ENCODE assay signal across 19 cellular contexts in genomic region chr16:24525970-24526559, GRCh38. TPM values are rescaled to one million over a fixed set of nuclear protein-coding genes. Genes with fewer than 3 reads are reported as not detected.
A peak's percentile ranks its signal among the peaks of the same experiment; 100 is the strongest.
DNase-seq lines count a peak whose midpoint lies in the region; ATAC-seq, FAIRE-seq and TF ChIP-seq lines count a peak whose summit lies in the region.
"Had no signal": no experiment of that assay in that cellular context is flagged by ENCODE, and none has a peak within 500 bp of the region (broad histone marks: within the 10 kb centered on the region; RNA-seq: fewer than 3 reads in every experiment).

No MANE protein-coding gene starts in this region.

- H3K36me3 ChIP-seq in adipocyte (ENCODE audit: control insufficient read depth, insufficient read depth, low read length, severe bottlenecking), result no peaks in the 10 kb centered on the region
- H3K36me3 ChIP-seq in left lung, result no peaks in the 10 kb centered on the region
- H3K36me3 ChIP-seq: ascending aorta, right atrium auricular region, SJCRH30 had no signal

- DNase-seq in SIG-M5 treated with dmso at 0.1 percent for 504 hours (lab: John Stamatoyannopoulos, UW; ENCODE audit: unreplicated experiment) (peak; percentile 16), SIG-M5 (lab: John Stamatoyannopoulos, UW) (no peak), adipocyte (ENCODE audit: low read depth) (peak; percentile 25), left lung (no peak), urothelium cell line (ENCODE audit: low spot score) (peak; percentile 55), HUDEP-2 (lab: John Stamatoyannopoulos, UW; ENCODE audit: unreplicated experiment in 76 of 76) (no peak), NCI-H524 (lab: John Stamatoyannopoulos, UW) (no peak), NCI-H2081 (lab: John Stamatoyannopoulos, UW) (no peak)
- DNase-seq: activated CD4-positive, CD25-positive, alpha-beta regulatory T cell treated with anti-CD3 and anti-CD28 coated beads, Interleukin-2, amount 50 U/mL, for 72 hours; DMS53; NCI-H1092 treated with DMSO at 0.1 percent for 48 hours; NCI-H526 treated with DMSO at 0.1 percent for 48 hours; SJCRH30 had no signal

- no peak overlapping the region for H3K9ac ChIP-seq in adipocyte (ENCODE audit: low read length)

- no peaks in the 10 kb centered on the region for H3K9me3 ChIP-seq in adipocyte (ENCODE audit: control insufficient read depth, low read length)
- H3K9me3 ChIP-seq in left lung, result no peaks in the 10 kb centered on the region
- H3K9me3 ChIP-seq: ascending aorta, right atrium auricular region, SJCRH30 had no signal

- no peak overlapping the region for H3K27ac ChIP-seq in left lung
- H3K27ac ChIP-seq: 22Rv1, HL-60, right atrium auricular region, SJCRH30 had no signal

- H3K27me3 ChIP-seq in adipocyte (replicated peaks; ENCODE audit: control insufficient read depth, insufficient read depth, low read length), result no peaks in the 10 kb centered on the region
- no peaks in the 10 kb centered on the region for H3K27me3 ChIP-seq in left lung
- H3K27me3 ChIP-seq: ascending aorta, right atrium auricular region, SJCRH30 had no signal

- H3K4me3 ChIP-seq in adipocyte (ENCODE audit: low read length) (no peak overlapping the region), left lung (no peak overlapping the region)
- H3K4me3 ChIP-seq: ascending aorta, right atrium auricular region, SJCRH30 had no signal

- intact Hi-C loops in left lung (cut with DNase I), result no loop called here

- H3K4me1 ChIP-seq in adipocyte (ENCODE audit: control insufficient read depth, insufficient read depth, low read length), result peaks cover 6% of the 10 kb centered on the region
- peaks cover 5 to 15% of the 10 kb centered on the region in 2 donors for H3K4me1 ChIP-seq in left lung
- H3K4me1 ChIP-seq: right atrium auricular region, SJCRH30 had no signal

- TF ChIP-seq CTCF in left lung (IDR thresholded peaks at IDR 0.05), result no peak

- ATAC-seq in left lung, result peak; percentile 81

- FAIRE-seq in urothelium cell line (lab: Jason Lieb, UNC), result no peak
- FAIRE-seq: endometrium, GM18507 had no signal

RNA-seq across cellular contexts. Expression of gene RBBP6, which starts 13.3 kb away (rescaled TPM):
- 10 to 100 TPM; 39.1 to 39.7 TPM for total RNA-seq in left lung

Comparison
In these comparisons a context has a peak if more than half of its experiments do, and no peak if none do; other contexts are left out.
1. DNase-seq: peak in SIG-M5 treated with dmso at 0.1 percent for 504 hours (single experiment), adipocyte (single experiment) and urothelium cell line (single experiment); none in SIG-M5 (single experiment), left lung (0 of 2), HUDEP-2 (0 of 76), NCI-H524 (0 of 2) and NCI-H2081 (0 of 2).